Comparison of ENCODE assay signal across 8 cellular contexts in genomic region chr19:7636691-7637373, GRCh38. TPM values are rescaled to one million over a fixed set of nuclear protein-coding genes. Genes with fewer than 3 reads are reported as not detected.
A peak's percentile ranks its signal among the peaks of the same experiment; 100 is the strongest.
DNase-seq lines count a peak whose midpoint lies in the region; ATAC-seq, FAIRE-seq and TF ChIP-seq lines count a peak whose summit lies in the region.

Gene STXBP2, plus strand, starts transcription at chr19:7637110. Its CDS starts 40 bp downstream, at chr19:7637150.

- peaks cover 3 to 17% of the 10 kb centered on the region in 2 experiments for H4K20me1 ChIP-seq in H1 (replicated peaks in 1 of 2; ENCODE audit: control insufficient read depth in 1 of 2, insufficient read depth in 2 of 2, low read length in 2 of 2)

- no peak within 1 kb of the TSS for H2BK5ac ChIP-seq in H1 (ENCODE audit: low read depth, low read length)

- H2BK12ac ChIP-seq in H1 (ENCODE audit: low read depth, low read length): peak within 1 kb of the TSS; percentile 78; the same call in 1 of the 2 replicates

- ATAC-seq in HG03095 (IDR thresholded peaks at IDR 0.05; ENCODE audit: unreplicated experiment) (peak; percentile 56), HG02852 (IDR thresholded peaks at IDR 0.05; ENCODE audit: unreplicated experiment) (no peak)
- ATAC-seq in stimulated activated effector memory CD8-positive, alpha-beta T cell treated with anti-CD3 and anti-CD28 coated beads, Interleukin-12 subunit alpha, Interleukin-12 subunit beta, amount 100 ng/mL, for 72 hours: peak; percentile 93

- H3K36me3 Mint-ChIP-seq in stimulated activated effector memory CD8-positive, alpha-beta T cell treated with anti-CD3 and anti-CD28 coated beads, Interleukin-12 subunit alpha, Interleukin-12 subunit beta, amount 100 ng/mL, for 72 hours: peaks cover 53% of the 10 kb centered on the region

- H3K18ac ChIP-seq in H1 (ENCODE audit: extremely low read depth, low read length): no peak within 1 kb of the TSS; the same call in 1 of the 2 replicates

- no peak within 1 kb of the TSS for H2AFZ ChIP-seq in H1 (ENCODE audit: low read length)

- H3K27ac ChIP-seq in H1 (ENCODE audit: low read depth, low read length): 0 out of 2 replicates have a peak within 1 kb of the TSS, but pooled peaks have one; percentile 23

- WGBS in H1 (ENCODE audit: extremely low coverage in 1 of 2, insufficient coverage in 1 of 2, insufficient read length in 1 of 2, insufficient replicate concordance in 2 of 2, low coverage in 1 of 2, low lambda C conversion rate in 2 of 2, missing lambda C conversion rate in 1 of 2), 2 experiments: 41% methylated on average over 16 of the region's 61 CpGs; no CpG with 5 or more reads in 1 of the 2 experiments

- H4K5ac ChIP-seq in H1 (ENCODE audit: insufficient read length, low read depth, low read length): no peak within 1 kb of the TSS

- no peak within 1 kb of the TSS for H3K23ac ChIP-seq in H1 (ENCODE audit: insufficient read length)

- peak within 1 kb of the TSS; percentile 78 for H3K4me3 Mint-ChIP-seq in stimulated activated effector memory CD8-positive, alpha-beta T cell treated with anti-CD3 and anti-CD28 coated beads, Interleukin-12 subunit alpha, Interleukin-12 subunit beta, amount 100 ng/mL, for 72 hours

- peak within 1 kb of the TSS; percentile 96 for H4K8ac ChIP-seq in H1 (ENCODE audit: extremely low read depth, insufficient read depth, low read length)

- peaks cover 3 to 19% (median 16%) of the 10 kb centered on the region in 4 experiments for H3K27me3 ChIP-seq in H1 (replicated peaks in 1 of 4; ENCODE audit: control insufficient read depth in 3 of 4, extremely low read depth in 1 of 4, insufficient read depth in 3 of 4, low read length in 3 of 4)

- H3K4me1 Mint-ChIP-seq in stimulated activated effector memory CD8-positive, alpha-beta T cell treated with anti-CD3 and anti-CD28 coated beads, Interleukin-12 subunit alpha, Interleukin-12 subunit beta, amount 100 ng/mL, for 72 hours: peaks cover 44% of the 10 kb centered on the region

- CTCF ChIA-PET in H1 (lab: Charles Lee; ENCODE audit: partially characterized antibody): interaction anchor here (1.3 to 1.8 kb wide), 5 partner anchors 13 to 69 kb away, joined by 3 to 10 read pairs (median 7); no protein-coding TSS in a partner anchor

- peak within 1 kb of the TSS; percentile 98; the same call in 1 of the 2 replicates for H2BK15ac ChIP-seq in H1 (ENCODE audit: low read length)

- peaks cover 0 to 6% (median under 1%) of the 10 kb centered on the region in 4 experiments; a peak in 3 of 7 replicates for H3K4me1 ChIP-seq in H1 (replicated peaks in 1 of 4; ENCODE audit: control insufficient read depth in 3 of 4, insufficient read depth in 4 of 4, low read length in 3 of 4)

- peak within 1 kb of the TSS; percentile 67 to 88 (median 68) for H3K4me3 ChIP-seq in H1 (ENCODE audit: extremely low read depth in 1 of 4, insufficient read depth in 2 of 4, low read depth in 3 of 4, low read length in 4 of 4)

- peaks cover 0 to 3% of the 10 kb centered on the region in 2 experiments; a peak in 1 of 4 replicates for H3K79me2 ChIP-seq in H1 (ENCODE audit: control insufficient read depth in 1 of 2, insufficient read depth in 2 of 2, low read length in 2 of 2)

- no peaks in the 10 kb centered on the region; a peak in 1 of 4 replicates for H3K9me3 ChIP-seq in H1 (ENCODE audit: insufficient read depth in 2 of 2, low read depth in 1 of 2, low read length in 1 of 2)

- FAIRE-seq in GM12891 (lab: Jason Lieb, UNC) (peak; percentile 99), H1 (lab: Jason Lieb, UNC) (no peak)

- no peak within 1 kb of the TSS for H3K14ac ChIP-seq in H1 (ENCODE audit: insufficient read length)

- TF ChIP-seq RAD21 in H1 (IDR thresholded peaks at IDR 0.05 in 1 of 2, conservative IDR thresholded peaks at IDR 0.05 in 1 of 2; ENCODE audit: low read depth in 2 of 2, low read length in 2 of 2): peak in 1 of 2 experiments; percentile 16; a peak in 1 of 4 replicates

- H3K23me2 ChIP-seq in H1 (ENCODE audit: low read depth, low read length): peaks cover 5% of the 10 kb centered on the region; the same call in 1 of the 2 replicates

- TF ChIP-seq CTCF in H1 (IDR thresholded peaks at IDR 0.05; ENCODE audit: control extremely low read depth in 1 of 3, insufficient read depth in 1 of 3, low read depth in 1 of 3, low read length in 3 of 3): peak in 1 of 3 experiments; percentile 6; a peak in 1 of 4 replicates

- no peak within 1 kb of the TSS for H2BK20ac ChIP-seq in H1 (ENCODE audit: low read length)

- no peak within 1 kb of the TSS for H4K91ac ChIP-seq in H1 (replicated peaks; ENCODE audit: insufficient read length, low read length)

- H3K4me2 ChIP-seq in H1 (ENCODE audit: insufficient read depth in 1 of 2, low read depth in 2 of 2, low read length in 2 of 2): peak within 1 kb of the TSS; percentile 34 to 85

- H2BK120ac ChIP-seq in H1 (replicated peaks; ENCODE audit: low read depth, low read length): no peak within 1 kb of the TSS

- peaks cover 0 to 6% (median 0%) of the 10 kb centered on the region in 4 experiments; a peak in 3 of 8 replicates for H3K36me3 ChIP-seq in H1 (ENCODE audit: control insufficient read depth in 2 of 4, insufficient read depth in 4 of 4, low read length in 3 of 4)

- H3K79me1 ChIP-seq in H1 (ENCODE audit: low read depth, low read length): no peaks in the 10 kb centered on the region; the same call in 1 of the 2 replicates

- TF ChIP-seq POLR2A in GM12891 (IDR thresholded peaks at IDR 0.05; ENCODE audit: low read depth, low read length) (peak; percentile 82), H1 (IDR thresholded peaks at IDR 0.05; ENCODE audit: control extremely low read depth in 1 of 2, low read depth in 2 of 2, low read length in 2 of 2) (peak in 1 of 2 experiments; percentile 69; a peak in 1 of 3 replicates)

- POLR2A ChIA-PET in H1 (lab: Charles Lee; ENCODE audit: partially characterized antibody): interaction anchor here (0.8 to 5.7 kb wide), 5 partner anchors 11 to 114 kb away, joined by 3 to 34 read pairs (median 5); partner anchors contain the start of genes CAMSAP3 and MCOLN1

- DNase-seq in GM12891 (ENCODE audit: insufficient read length, low spot score): peak; percentile 100
- DNase-seq in NCI-H510A (lab: John Stamatoyannopoulos, UW): peak; percentile 70
- peak; percentile 77 to 93 for DNase-seq in activated CD8-positive, alpha-beta memory T cell treated with anti-CD3 and anti-CD28 coated beads for 1 hour (ENCODE audit: extremely low read depth in 1 of 2, low read depth in 1 of 2)
- DNase-seq in H1 (ENCODE audit: low read depth in 1 of 2, low spot score in 2 of 2): peak; percentile 64 to 97
- peak; percentile 87 for DNase-seq in mucosa of gallbladder (ENCODE audit: low spot score)
- peak; percentile 88 to 92 for DNase-seq in stimulated activated effector memory CD8-positive, alpha-beta T cell treated with anti-CD3 and anti-CD28 coated beads, Interleukin-12 subunit alpha, Interleukin-12 subunit beta, amount 100 ng/mL, for 72 hours (ENCODE audit: low spot score in 2 of 2)

- H3K56ac ChIP-seq in H1 (replicated peaks; ENCODE audit: insufficient read length, low read depth, low read length): no peak within 1 kb of the TSS

- peak within 1 kb of the TSS; percentile 69 for H3K4ac ChIP-seq in H1 (replicated peaks; ENCODE audit: insufficient read length, low read depth, low read length)

- peak within 1 kb of the TSS; percentile 34; the same call in 1 of the 2 replicates for H2AK5ac ChIP-seq in H1 (ENCODE audit: low read depth, low read length)

- peak within 1 kb of the TSS; percentile 95 for H3K27ac Mint-ChIP-seq in stimulated activated effector memory CD8-positive, alpha-beta T cell treated with anti-CD3 and anti-CD28 coated beads, Interleukin-12 subunit alpha, Interleukin-12 subunit beta, amount 100 ng/mL, for 72 hours

- H3K9ac ChIP-seq in H1 (replicated peaks in 1 of 4; ENCODE audit: extremely low read depth in 1 of 4, low read depth in 3 of 4, low read length in 3 of 4): peak within 1 kb of the TSS; percentile 54 to 63 (median 56); a peak in 6 of 7 replicates

- no peaks in the 10 kb centered on the region for H3K9me3 Mint-ChIP-seq in stimulated activated effector memory CD8-positive, alpha-beta T cell treated with anti-CD3 and anti-CD28 coated beads, Interleukin-12 subunit alpha, Interleukin-12 subunit beta, amount 100 ng/mL, for 72 hours

- no peak for TF ChIP-seq EP300 in H1 (IDR thresholded peaks at IDR 0.05; ENCODE audit: borderline replicate concordance in 1 of 2, low read depth in 2 of 2, low read length in 2 of 2)

TF ChIP-seq in GM12891, 5 proteins besides CTCF, POLR2A, EP300 and RAD21:
- TF ChIP-seq POU2F2 (IDR thresholded peaks at IDR 0.05; ENCODE audit: low read depth, low read length): no peak
- peak; percentile 92 for TF ChIP-seq TAF1 (IDR thresholded peaks at IDR 0.05; ENCODE audit: low read depth, low read length)
- peak; percentile 74; the same call in 1 of the 2 replicates for TF ChIP-seq POLR2AphosphoS5 (IDR thresholded peaks at IDR 0.05; ENCODE audit: low read depth, low read length)
- no peak for TF ChIP-seq SPI1 (IDR thresholded peaks at IDR 0.05; ENCODE audit: low read depth, low read length)
- TF ChIP-seq PAX5 (IDR thresholded peaks at IDR 0.05; ENCODE audit: insufficient read depth, low read length, severe bottlenecking): no peak

TF ChIP-seq in H1, 55 proteins besides CTCF, POLR2A, EP300 and RAD21 (continues in another document):
- no peak for TF ChIP-seq HDAC6 (IDR thresholded peaks at IDR 0.05; ENCODE audit: low read depth, low read length)
- TF ChIP-seq SAP30 (IDR thresholded peaks at IDR 0.05; ENCODE audit: insufficient read depth, insufficient replicate concordance, low read length): no peak
- TF ChIP-seq PHF8 (conservative IDR thresholded peaks at IDR 0.05; ENCODE audit: low read depth, low read length): peak; percentile 84
- TF ChIP-seq RXRA (IDR thresholded peaks at IDR 0.05; ENCODE audit: insufficient read depth, low read depth, low read length): no peak
- no peak for TF ChIP-seq SRF (IDR thresholded peaks at IDR 0.05; ENCODE audit: low read depth, low read length)
- no peak for TF ChIP-seq CBX5 (IDR thresholded peaks at IDR 0.05; ENCODE audit: low read depth, low read length)
- no peak for TF ChIP-seq BACH1 (IDR thresholded peaks at IDR 0.05; ENCODE audit: low read length)
- TF ChIP-seq CHD1 (IDR thresholded peaks at IDR 0.05; ENCODE audit: low read depth, low read length): no peak
- no peak for TF ChIP-seq BRCA1 (IDR thresholded peaks at IDR 0.05; ENCODE audit: low read depth, low read length)
- TF ChIP-seq SP1 (IDR thresholded peaks at IDR 0.05; ENCODE audit: low read depth, low read length): peak; percentile 33; the same call in 1 of the 2 replicates

RNA-seq across cellular contexts. Expression of gene STXBP2, which starts in this region (rescaled TPM):
- 69.1 TPM for polyA plus RNA-seq in GM12891 (2012; ENCODE audit: low read depth, missing spikeins)
- 51.5 and 52.9 TPM in 2 replicates for total RNA-seq in H1 (2021; fragmentation: NEBNext Ultra II Directional; extraction: Animal tissue kit (Norgen Biotek cat#: 25700))
- 53.8 and 82.7 TPM in 2 replicates for polyA plus RNA-seq in H1 (2011; rRNA removed)
- polyA plus RNA-seq in H1 (2011; cell fraction: cytosol; rRNA removed): 74.0 TPM
- polyA plus RNA-seq in H1 (2011; cell fraction: nucleus; rRNA removed): 172 TPM
- polyA plus RNA-seq in H1 (2012, experiment 1 of 2): 66.0 to 89.4 TPM (median 79.0 TPM) in 4 replicates
- polyA plus RNA-seq in H1 (2012, experiment 2 of 2): 56.2 TPM
- polyA plus RNA-seq in H1 (2013, experiment 1 of 2): 30.5 TPM
- 28.4 TPM for polyA plus RNA-seq in H1 (2013, experiment 2 of 2)
- polyA minus RNA-seq in H1 (2011; rRNA and poly(A)+ RNA removed): 91.9 and 150 TPM in 2 replicates
- 61.6 TPM for polyA minus RNA-seq in H1 (2011; cell fraction: cytosol; rRNA and poly(A)+ RNA removed)
- polyA minus RNA-seq in H1 (2011; cell fraction: nucleus; rRNA and poly(A)+ RNA removed): 100 TPM
- total RNA-seq in mucosa of gallbladder: 215 TPM
